In the genomic region with DNA sequence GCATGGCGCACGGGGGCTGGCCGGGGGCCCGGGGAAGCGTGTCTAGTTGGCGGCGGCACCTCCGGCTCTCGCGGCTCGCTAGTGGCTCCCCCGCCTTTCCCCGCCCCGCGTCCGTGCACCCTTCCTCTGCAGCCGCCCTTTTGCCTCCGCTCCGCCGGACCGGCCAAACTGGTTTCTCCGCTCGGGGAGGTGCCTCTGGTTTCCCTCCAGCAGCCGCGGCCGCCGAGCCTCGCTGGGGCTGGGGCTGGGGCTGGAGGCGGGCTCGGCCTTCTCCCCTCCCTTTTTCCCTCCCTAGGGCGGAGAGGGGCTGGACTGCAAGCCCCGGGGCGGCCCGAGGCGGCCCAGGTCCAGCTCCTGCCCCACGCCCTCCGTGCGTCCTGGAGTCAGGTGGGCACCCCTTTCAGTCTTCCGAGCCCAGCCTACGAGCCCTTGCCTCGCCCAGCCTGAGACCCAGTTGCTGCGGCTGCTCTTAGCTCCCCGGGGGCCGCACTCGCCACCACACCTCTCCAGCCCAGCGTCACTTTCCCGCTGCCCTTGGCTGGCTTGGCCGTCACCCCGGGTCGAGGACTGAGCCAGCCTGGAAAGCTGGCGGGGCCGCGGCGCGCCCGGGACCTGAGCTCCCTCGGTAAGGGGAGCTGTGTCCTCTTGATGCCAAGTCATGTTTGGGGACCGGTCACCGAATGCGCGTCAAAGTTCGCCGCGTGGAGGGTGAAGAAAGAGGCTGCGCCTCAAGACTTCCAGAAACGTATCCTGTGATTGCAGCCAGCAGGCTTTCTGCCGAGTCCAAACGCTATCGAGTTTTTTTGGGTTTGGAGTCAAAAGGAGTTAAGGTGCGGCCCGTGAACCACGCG, we compare ENCODE assay signal across 1 cellular context.
TF ChIP-seq lines count a peak whose summit lies in the region.

A gene (minus strand): TSS at position 197 of the 851 bp plus-strand sequence. CDS start 71,508 bp downstream, outside the sequence.

TF ChIP-seq in HepG2, 621 proteins besides CTCF, POLR2A, EP300 and RAD21 (continued from another document and continues in another):
- TF ChIP-seq, protein P1, sequence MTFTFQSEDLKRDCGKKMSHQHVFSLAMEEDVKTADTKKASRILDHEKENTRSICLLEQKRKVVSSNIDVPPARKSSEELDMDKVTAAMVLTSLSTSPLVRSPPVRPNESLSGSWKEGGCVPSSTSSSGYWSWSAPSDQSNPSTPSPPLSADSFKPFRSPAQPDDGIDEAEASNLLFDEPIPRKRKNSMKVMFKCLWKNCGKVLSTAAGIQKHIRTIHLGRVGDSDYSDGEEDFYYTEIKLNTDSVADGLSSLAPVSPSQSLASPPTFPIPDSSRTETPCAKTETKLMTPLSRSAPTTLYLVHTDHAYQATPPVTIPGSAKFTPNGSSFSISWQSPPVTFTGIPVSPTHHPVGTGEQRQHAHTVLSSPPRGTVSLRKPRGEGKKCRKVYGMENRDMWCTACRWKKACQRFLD (CRISPR knock-in tag; IDR thresholded peaks at IDR 0.05; ENCODE audit: borderline replicate concordance) = 0 out of 2 replicates have a peak, but pooled peaks have one; percentile 23
- TF ChIP-seq, protein P2, sequence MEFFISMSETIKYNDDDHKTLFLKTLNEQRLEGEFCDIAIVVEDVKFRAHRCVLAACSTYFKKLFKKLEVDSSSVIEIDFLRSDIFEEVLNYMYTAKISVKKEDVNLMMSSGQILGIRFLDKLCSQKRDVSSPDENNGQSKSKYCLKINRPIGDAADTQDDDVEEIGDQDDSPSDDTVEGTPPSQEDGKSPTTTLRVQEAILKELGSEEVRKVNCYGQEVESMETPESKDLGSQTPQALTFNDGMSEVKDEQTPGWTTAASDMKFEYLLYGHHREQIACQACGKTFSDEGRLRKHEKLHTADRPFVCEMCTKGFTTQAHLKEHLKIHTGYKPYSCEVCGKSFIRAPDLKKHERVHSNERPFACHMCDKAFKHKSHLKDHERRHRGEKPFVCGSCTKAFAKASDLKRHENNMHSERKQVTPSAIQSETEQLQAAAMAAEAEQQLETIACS (CRISPR knock-in tag; IDR thresholded peaks at IDR 0.05) = no peak
- TF ChIP-seq RBAK (CRISPR knock-in tag; IDR thresholded peaks at IDR 0.05) (no peak), ZNF850 (CRISPR knock-in tag; conservative IDR thresholded peaks at IDR 0.05) (no peak), ZNF816 (CRISPR knock-in tag; IDR thresholded peaks at IDR 0.05; ENCODE audit: borderline replicate concordance) (peak; percentile 25; the same call in 1 of the 2 replicates), ATAD3A (CRISPR knock-in tag; IDR thresholded peaks at IDR 0.05) (no peak), KDM5A (IDR thresholded peaks at IDR 0.05; ENCODE audit: borderline replicate concordance, low read length) (no peak), JDP2 (CRISPR knock-in tag; IDR thresholded peaks at IDR 0.05; ENCODE audit: borderline replicate concordance) (no peak), ZNF563 (CRISPR knock-in tag; IDR thresholded peaks at IDR 0.05) (0 out of 2 replicates have a peak, but pooled peaks have one; percentile 21), DNMT3B (CRISPR knock-in tag; conservative IDR thresholded peaks at IDR 0.05) (no peak), RORA (CRISPR knock-in tag; IDR thresholded peaks at IDR 0.05) (no peak), SPEN (CRISPR knock-in tag; IDR thresholded peaks at IDR 0.05; ENCODE audit: low read depth) (no peak), SMARCE1 (IDR thresholded peaks at IDR 0.05; ENCODE audit: borderline replicate concordance) (no peak), HNRNPK (IDR thresholded peaks at IDR 0.05; ENCODE audit: low read depth, low read length, poor library complexity, severe bottlenecking) (peak; percentile 44), SP1 (IDR thresholded peaks at IDR 0.05) (no peak), SP1 (CRISPR knock-in tag; IDR thresholded peaks at IDR 0.05) (no peak), ONECUT2 (CRISPR knock-in tag; IDR thresholded peaks at IDR 0.05) (no peak), ZNF251 (CRISPR knock-in tag; IDR thresholded peaks at IDR 0.05) (no peak)
- TF ChIP-seq, protein P3, sequence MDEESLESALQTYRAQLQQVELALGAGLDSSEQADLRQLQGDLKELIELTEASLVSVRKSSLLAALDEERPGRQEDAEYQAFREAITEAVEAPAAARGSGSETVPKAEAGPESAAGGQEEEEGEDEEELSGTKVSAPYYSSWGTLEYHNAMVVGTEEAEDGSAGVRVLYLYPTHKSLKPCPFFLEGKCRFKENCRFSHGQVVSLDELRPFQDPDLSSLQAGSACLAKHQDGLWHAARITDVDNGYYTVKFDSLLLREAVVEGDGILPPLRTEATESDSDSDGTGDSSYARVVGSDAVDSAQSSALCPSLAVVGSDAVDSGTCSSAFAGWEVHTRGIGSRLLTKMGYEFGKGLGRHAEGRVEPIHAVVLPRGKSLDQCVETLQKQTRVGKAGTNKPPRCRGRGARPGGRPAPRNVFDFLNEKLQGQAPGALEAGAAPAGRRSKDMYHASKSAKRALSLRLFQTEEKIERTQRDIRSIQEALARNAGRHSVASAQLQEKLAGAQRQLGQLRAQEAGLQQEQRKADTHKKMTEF (CRISPR knock-in tag; IDR thresholded peaks at IDR 0.05) = 0 out of 2 replicates have a peak, but pooled peaks have one; percentile 34
- TF ChIP-seq, protein P4, sequence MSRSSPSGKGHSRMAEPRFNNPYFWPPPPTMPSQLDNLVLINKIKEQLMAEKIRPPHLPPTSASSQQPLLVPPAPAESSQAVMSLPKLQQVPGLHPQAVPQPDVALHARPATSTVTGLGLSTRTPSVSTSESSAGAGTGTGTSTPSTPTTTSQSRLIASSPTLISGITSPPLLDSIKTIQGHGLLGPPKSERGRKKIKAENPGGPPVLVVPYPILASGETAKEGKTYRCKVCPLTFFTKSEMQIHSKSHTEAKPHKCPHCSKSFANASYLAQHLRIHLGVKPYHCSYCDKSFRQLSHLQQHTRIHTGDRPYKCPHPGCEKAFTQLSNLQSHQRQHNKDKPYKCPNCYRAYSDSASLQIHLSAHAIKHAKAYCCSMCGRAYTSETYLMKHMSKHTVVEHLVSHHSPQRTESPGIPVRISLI (CRISPR knock-in tag; IDR thresholded peaks at IDR 0.05; ENCODE audit: borderline replicate concordance) = no peak
- TF ChIP-seq, protein P5, sequence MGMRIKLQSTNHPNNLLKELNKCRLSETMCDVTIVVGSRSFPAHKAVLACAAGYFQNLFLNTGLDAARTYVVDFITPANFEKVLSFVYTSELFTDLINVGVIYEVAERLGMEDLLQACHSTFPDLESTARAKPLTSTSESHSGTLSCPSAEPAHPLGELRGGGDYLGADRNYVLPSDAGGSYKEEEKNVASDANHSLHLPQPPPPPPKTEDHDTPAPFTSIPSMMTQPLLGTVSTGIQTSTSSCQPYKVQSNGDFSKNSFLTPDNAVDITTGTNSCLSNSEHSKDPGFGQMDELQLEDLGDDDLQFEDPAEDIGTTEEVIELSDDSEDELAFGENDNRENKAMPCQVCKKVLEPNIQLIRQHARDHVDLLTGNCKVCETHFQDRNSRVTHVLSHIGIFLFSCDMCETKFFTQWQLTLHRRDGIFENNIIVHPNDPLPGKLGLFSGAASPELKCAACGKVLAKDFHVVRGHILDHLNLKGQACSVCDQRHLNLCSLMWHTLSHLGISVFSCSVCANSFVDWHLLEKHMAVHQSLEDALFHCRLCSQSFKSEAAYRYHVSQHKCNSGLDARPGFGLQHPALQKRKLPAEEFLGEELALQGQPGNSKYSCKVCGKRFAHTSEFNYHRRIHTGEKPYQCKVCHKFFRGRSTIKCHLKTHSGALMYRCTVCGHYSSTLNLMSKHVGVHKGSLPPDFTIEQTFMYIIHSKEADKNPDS (CRISPR knock-in tag; IDR thresholded peaks at IDR 0.05) = no peak
- TF ChIP-seq, protein P6, sequence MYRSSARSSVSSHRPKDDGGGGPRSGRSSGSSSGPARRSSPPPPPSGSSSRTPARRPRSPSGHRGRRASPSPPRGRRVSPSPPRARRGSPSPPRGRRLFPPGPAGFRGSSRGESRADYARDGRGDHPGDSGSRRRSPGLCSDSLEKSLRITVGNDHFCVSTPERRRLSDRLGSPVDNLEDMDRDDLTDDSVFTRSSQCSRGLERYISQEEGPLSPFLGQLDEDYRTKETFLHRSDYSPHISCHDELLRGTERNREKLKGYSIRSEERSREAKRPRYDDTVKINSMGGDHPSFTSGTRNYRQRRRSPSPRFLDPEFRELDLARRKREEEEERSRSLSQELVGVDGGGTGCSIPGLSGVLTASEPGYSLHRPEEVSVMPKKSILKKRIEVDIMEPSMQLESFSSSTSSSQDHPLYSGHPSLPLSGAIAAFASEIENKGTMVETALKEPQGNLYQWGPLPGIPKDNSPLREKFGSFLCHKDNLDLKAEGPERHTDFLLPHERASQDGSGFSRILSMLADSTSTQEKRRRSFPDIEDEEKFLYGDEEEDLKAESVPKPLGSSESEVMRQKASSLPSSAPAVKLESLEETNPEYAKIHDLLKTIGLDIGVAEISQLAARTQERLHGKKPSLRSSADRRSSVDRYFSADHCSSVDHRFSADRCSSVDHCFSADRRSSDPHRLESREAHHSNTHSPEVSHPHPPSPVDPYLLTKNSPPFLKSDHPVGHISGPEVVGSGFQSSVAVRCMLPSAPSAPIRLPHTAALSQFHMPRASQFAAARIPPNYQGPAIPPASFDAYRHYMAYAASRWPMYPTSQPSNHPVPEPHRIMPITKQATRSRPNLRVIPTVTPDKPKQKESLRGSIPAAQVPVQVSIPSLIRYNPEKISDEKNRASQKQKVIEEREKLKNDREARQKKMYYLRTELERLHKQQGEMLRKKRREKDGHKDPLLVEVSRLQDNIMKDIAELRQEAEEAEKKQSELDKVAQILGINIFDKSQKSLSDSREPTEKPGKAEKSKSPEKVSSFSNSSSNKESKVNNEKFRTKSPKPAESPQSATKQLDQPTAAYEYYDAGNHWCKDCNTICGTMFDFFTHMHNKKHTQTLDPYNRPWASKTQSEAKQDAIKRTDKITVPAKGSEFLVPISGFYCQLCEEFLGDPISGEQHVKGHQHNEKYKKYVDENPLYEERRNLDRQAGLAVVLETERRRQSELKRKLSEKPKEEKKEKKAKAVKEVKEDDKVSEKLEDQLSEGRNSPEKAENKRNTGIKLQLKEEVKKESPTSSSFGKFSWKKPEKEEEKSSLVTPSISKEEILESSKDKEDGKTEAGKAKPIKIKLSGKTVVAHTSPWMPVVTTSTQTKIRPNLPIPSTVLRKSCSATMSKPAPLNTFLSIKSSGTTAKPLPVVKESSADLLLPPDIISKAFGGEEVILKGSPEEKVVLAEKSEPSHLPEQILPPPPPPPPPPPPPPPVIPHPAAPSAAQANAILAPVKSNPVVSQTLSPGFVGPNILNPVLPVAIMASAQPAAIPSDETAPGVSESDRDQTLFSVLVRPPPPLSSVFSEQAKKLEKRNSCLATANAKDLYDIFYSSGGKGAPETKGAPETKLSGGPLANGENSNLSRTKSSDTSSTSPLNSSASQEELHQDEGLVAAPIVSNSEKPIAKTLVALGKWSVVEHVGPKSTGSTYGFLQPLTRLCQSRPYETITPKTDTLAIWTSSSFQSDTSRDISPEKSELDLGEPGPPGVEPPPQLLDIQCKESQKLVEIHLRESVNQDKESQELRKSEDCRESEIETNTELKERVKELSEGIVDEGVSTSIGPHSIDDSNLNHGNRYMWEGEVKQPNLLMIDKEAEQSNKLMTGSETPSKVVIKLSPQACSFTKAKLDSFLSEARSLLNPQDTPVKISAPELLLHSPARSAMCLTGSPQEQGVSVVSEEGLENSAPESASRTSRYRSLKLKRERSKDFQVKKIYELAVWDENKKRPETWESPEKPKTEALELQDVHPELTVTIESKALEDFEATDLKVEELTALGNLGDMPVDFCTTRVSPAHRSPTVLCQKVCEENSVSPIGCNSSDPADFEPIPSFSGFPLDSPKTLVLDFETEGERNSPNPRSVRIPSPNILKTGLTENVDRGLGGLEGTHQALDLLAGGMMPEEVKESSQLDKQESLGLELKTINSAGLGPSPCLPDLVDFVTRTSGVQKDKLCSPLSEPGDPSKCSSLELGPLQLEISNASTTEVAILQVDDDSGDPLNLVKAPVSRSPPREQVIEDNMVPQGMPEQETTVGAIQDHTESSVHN (CRISPR knock-in tag; IDR thresholded peaks at IDR 0.05) = 0 out of 2 replicates have a peak, but pooled peaks have one; percentile 24
- TF ChIP-seq, protein P7, sequence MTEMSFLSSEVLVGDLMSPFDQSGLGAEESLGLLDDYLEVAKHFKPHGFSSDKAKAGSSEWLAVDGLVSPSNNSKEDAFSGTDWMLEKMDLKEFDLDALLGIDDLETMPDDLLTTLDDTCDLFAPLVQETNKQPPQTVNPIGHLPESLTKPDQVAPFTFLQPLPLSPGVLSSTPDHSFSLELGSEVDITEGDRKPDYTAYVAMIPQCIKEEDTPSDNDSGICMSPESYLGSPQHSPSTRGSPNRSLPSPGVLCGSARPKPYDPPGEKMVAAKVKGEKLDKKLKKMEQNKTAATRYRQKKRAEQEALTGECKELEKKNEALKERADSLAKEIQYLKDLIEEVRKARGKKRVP (CRISPR knock-in tag; IDR thresholded peaks at IDR 0.05) = no peak
- TF ChIP-seq, protein P8, sequence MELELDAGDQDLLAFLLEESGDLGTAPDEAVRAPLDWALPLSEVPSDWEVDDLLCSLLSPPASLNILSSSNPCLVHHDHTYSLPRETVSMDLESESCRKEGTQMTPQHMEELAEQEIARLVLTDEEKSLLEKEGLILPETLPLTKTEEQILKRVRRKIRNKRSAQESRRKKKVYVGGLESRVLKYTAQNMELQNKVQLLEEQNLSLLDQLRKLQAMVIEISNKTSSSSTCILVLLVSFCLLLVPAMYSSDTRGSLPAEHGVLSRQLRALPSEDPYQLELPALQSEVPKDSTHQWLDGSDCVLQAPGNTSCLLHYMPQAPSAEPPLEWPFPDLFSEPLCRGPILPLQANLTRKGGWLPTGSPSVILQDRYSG (CRISPR knock-in tag; IDR thresholded peaks at IDR 0.05) = no peak
- TF ChIP-seq, protein P9, sequence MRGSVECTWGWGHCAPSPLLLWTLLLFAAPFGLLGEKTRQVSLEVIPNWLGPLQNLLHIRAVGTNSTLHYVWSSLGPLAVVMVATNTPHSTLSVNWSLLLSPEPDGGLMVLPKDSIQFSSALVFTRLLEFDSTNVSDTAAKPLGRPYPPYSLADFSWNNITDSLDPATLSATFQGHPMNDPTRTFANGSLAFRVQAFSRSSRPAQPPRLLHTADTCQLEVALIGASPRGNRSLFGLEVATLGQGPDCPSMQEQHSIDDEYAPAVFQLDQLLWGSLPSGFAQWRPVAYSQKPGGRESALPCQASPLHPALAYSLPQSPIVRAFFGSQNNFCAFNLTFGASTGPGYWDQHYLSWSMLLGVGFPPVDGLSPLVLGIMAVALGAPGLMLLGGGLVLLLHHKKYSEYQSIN (CRISPR knock-in tag; IDR thresholded peaks at IDR 0.05; ENCODE audit: borderline replicate concordance) = no peak
- TF ChIP-seq, protein P10, sequence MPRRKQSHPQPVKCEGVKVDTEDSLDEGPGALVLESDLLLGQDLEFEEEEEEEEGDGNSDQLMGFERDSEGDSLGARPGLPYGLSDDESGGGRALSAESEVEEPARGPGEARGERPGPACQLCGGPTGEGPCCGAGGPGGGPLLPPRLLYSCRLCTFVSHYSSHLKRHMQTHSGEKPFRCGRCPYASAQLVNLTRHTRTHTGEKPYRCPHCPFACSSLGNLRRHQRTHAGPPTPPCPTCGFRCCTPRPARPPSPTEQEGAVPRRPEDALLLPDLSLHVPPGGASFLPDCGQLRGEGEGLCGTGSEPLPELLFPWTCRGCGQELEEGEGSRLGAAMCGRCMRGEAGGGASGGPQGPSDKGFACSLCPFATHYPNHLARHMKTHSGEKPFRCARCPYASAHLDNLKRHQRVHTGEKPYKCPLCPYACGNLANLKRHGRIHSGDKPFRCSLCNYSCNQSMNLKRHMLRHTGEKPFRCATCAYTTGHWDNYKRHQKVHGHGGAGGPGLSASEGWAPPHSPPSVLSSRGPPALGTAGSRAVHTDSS (CRISPR knock-in tag; conservative IDR thresholded peaks at IDR 0.05) = no peak
- TF ChIP-seq, protein P11, sequence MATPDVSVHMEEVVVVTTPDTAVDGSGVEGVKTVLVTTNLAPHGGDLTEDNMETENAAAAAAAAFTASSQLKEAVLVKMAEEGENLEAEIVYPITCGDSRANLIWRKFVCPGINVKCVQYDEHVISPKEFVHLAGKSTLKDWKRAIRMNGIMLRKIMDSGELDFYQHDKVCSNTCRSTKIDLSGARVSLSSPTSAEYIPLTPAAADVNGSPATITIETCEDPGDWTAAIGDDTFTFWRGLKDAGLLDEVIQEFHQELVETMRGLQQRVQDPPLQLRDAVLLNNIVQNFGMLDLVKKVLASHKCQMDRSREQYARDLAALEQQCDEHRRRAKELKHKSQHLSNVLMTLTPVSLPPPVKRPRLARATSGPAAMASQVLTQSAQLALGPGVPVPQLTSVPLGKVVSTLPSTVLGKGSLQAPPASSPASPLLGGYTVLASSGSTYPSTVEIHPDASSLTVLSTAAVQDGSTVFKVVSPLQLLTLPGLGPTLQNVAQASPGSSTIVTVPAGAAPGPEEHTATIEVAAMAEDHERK (CRISPR knock-in tag; IDR thresholded peaks at IDR 0.05; ENCODE audit: low read depth) = no peak
